15 cellular contexts compared by ENCODE assay signal in genomic region chr1:125086611-125087010, GRCh38.
DNase-seq lines count a peak whose midpoint lies in the region; ATAC-seq and TF ChIP-seq lines count a peak whose summit lies in the region.
"Had no signal": no experiment of that assay in that cellular context is flagged by ENCODE, and none has a peak within 500 bp of the region (broad histone marks: within the 10 kb centered on the region; RNA-seq: fewer than 3 reads in every experiment).

No MANE protein-coding gene starts in this region.

- H4K20me1 ChIP-seq in smooth muscle cell (ENCODE audit: low read depth), result no peaks in the 10 kb centered on the region
- H4K20me1 ChIP-seq: BLaER1 had no signal

- ATAC-seq in upper lobe of right lung (no peak), HG03521 (IDR thresholded peaks at IDR 0.05; ENCODE audit: unreplicated experiment) (no peak), GM21360 (IDR thresholded peaks at IDR 0.05; ENCODE audit: unreplicated experiment) (no peak)

- DNase-seq in activated gamma-delta T cell (lab: John Stamatoyannopoulos, UW) (peak; percentile 2), activated gamma-delta T cell treated with Interleukin-2 at 50 U/mL for 16 hours (no peak), islet precursor cell (peak; percentile 29), smooth muscle cell (lab: John Stamatoyannopoulos, UW; ENCODE audit: unreplicated experiment) (peak; percentile 0), upper lobe of right lung (peak; percentile 23), A673 (ENCODE audit: low spot score) (no peak)
- DNase-seq: AML-193, Caco-2, DND-41, GDM1, GM23248 had no signal

- no peaks in the 10 kb centered on the region for H3K36me3 ChIP-seq in smooth muscle cell (ENCODE audit: low read depth)
- H3K36me3 ChIP-seq in upper lobe of right lung, result no peaks in the 10 kb centered on the region
- H3K36me3 ChIP-seq in A673 (ENCODE audit: insufficient read depth, low read length, poor library complexity, severe bottlenecking), result no peaks in the 10 kb centered on the region
- H3K36me3 ChIP-seq: BLaER1 had no signal

- H3K9me3 ChIP-seq in smooth muscle cell (replicated peaks; ENCODE audit: low read depth), result peaks cover 3% of the 10 kb centered on the region
- peaks cover 19% of the 10 kb centered on the region for H3K9me3 ChIP-seq in upper lobe of right lung
- peaks cover 36% of the 10 kb centered on the region for H3K9me3 ChIP-seq in A673 (ENCODE audit: low read depth, low read length, poor library complexity, severe bottlenecking)

- H2AFZ ChIP-seq in smooth muscle cell (ENCODE audit: low read depth), result no peak overlapping the region
- H2AFZ ChIP-seq: GM23248 had no signal

- H3K4me1 ChIP-seq in smooth muscle cell (ENCODE audit: low read depth), result no peaks in the 10 kb centered on the region
- H3K4me1 ChIP-seq in upper lobe of right lung, result no peaks in the 10 kb centered on the region
- no peaks in the 10 kb centered on the region for H3K4me1 ChIP-seq in A673 (ENCODE audit: insufficient read depth, low read length, poor library complexity, severe bottlenecking)
- H3K4me1 ChIP-seq: BLaER1, Caco-2 had no signal

- TF ChIP-seq CTCF in smooth muscle cell (IDR thresholded peaks at IDR 0.05; ENCODE audit: borderline replicate concordance, insufficient read depth, poor library complexity, severe bottlenecking), result no peak
- TF ChIP-seq CTCF in upper lobe of right lung (IDR thresholded peaks at IDR 0.05), result no peak
- TF ChIP-seq CTCF in A673 (conservative IDR thresholded peaks at IDR 0.05; ENCODE audit: low read depth, low read length), result no peak

- H3K27ac ChIP-seq in smooth muscle cell (ENCODE audit: low read depth) (no peak overlapping the region), upper lobe of right lung (no peak overlapping the region), A673 (ENCODE audit: low read depth, low read length, poor library complexity, severe bottlenecking) (no peak overlapping the region)
- H3K27ac ChIP-seq: 22Rv1, BLaER1, GM23248 had no signal

- POLR2A ChIA-PET in A673 (lab: Charles Lee; ENCODE audit: low non-redundant PET), result no interaction called here

- no peaks in the 10 kb centered on the region for H3K79me2 ChIP-seq in smooth muscle cell (ENCODE audit: low read depth)

- CTCF ChIA-PET in A673 (lab: Charles Lee), result no interaction called here

- H3F3A ChIP-seq in smooth muscle cell (ENCODE audit: low read depth), result no peaks in the 10 kb centered on the region

- WGBS in smooth muscle cell (ENCODE audit: low lambda C conversion rate), result 91% methylated on average over 15 of the region's 45 CpGs

- intact Hi-C loops in upper lobe of right lung (cut with DNase I), result no loop called here
- intact Hi-C loops in A673 (cut with micrococcal nuclease; ENCODE audit: unreplicated experiment), result no loop called here

- H3K4me3 ChIP-seq in smooth muscle cell (no peak overlapping the region), upper lobe of right lung (no peak overlapping the region), A673 (ENCODE audit: low read depth, low read length, poor library complexity, severe bottlenecking) (no peak overlapping the region)
- H3K4me3 ChIP-seq: BLaER1, GM23248 had no signal

- no peak overlapping the region for H3K9ac ChIP-seq in smooth muscle cell (ENCODE audit: low read depth)
- H3K9ac ChIP-seq: BLaER1, GM23248 had no signal

- H3K4me2 ChIP-seq in smooth muscle cell, result no peak overlapping the region
- H3K4me2 ChIP-seq: BLaER1 had no signal

- no TSS peak for BruUV-seq in A673 (replicated peaks; lab: Mats Ljungman, UMichigan)

- no peaks in the 10 kb centered on the region for H3K27me3 ChIP-seq in smooth muscle cell (ENCODE audit: low read depth)
- no peaks in the 10 kb centered on the region for H3K27me3 ChIP-seq in upper lobe of right lung
- no peaks in the 10 kb centered on the region for H3K27me3 ChIP-seq in A673 (replicated peaks; ENCODE audit: insufficient read depth, low read depth, low read length, poor library complexity)
- H3K27me3 ChIP-seq: BLaER1 had no signal

Comparison
In these comparisons a context has a peak if more than half of its experiments do, and no peak if none do; other contexts are left out.
1. DNase-seq: peak in activated gamma-delta T cell (single experiment), islet precursor cell (single experiment), smooth muscle cell (single experiment) and upper lobe of right lung (single experiment); none in activated gamma-delta T cell treated with Interleukin-2 at 50 U/mL for 16 hours (single experiment) and A673 (single experiment).